Comparison of ENCODE assay signal across 21 cellular contexts in genomic region chr5:30994170-30994569, GRCh38.
"Had no signal": no experiment of that assay in that cellular context is flagged by ENCODE, and none has a peak within 500 bp of the region (broad histone marks: within the 10 kb centered on the region; RNA-seq: fewer than 3 reads in every experiment).

No MANE protein-coding gene starts in this region.

- H3K4me3 Mint-ChIP-seq: memory B cell; natural killer cell treated with Interleukin-12 subunit alpha and Interleukin-12 subunit beta and Interleukin-15 and Interleukin-18, amount 100 ng/mL, for 72 hours had no signal

- H3K36me3 Mint-ChIP-seq: memory B cell; natural killer cell treated with Interleukin-12 subunit alpha and Interleukin-12 subunit beta and Interleukin-15 and Interleukin-18, amount 100 ng/mL, for 72 hours had no signal

- H3K4me1 ChIP-seq: heart left ventricle, left ventricle myocardium inferior, lower lobe of right lung, right atrium auricular region, tibial artery, upper lobe of left lung, uterus had no signal

- H3K27ac Mint-ChIP-seq: memory B cell; natural killer cell treated with Interleukin-12 subunit alpha and Interleukin-12 subunit beta and Interleukin-15 and Interleukin-18, amount 100 ng/mL, for 72 hours had no signal

- H3K4me1 Mint-ChIP-seq: memory B cell had no signal

- DNase-seq: effector CD4-positive, alpha-beta T cell; heart left ventricle; hippocampal formation; kidney; left cardiac atrium; left ventricle myocardium inferior; lower lobe of right lung; midbrain; posterior cingulate gyrus; small intestine; stimulated activated CD4-positive, alpha-beta T cell treated with anti-CD3 and anti-CD28 coated beads, Interleukin-2, amount 100 ng/mL, for 48 hours; stimulated activated naive CD4-positive, alpha-beta T cell treated with Interleukin-2 at 50 U/mL for 16 hours; tibial artery; upper lobe of left lung; uterus had no signal

- H3K27me3 ChIP-seq: heart left ventricle, neutrophil, right atrium auricular region, tibial artery, upper lobe of left lung, uterus had no signal

- H3K27me3 Mint-ChIP-seq: memory B cell; natural killer cell treated with Interleukin-12 subunit alpha and Interleukin-12 subunit beta and Interleukin-15 and Interleukin-18, amount 100 ng/mL, for 72 hours had no signal

- ATAC-seq: esophagus mucosa; heart left ventricle; left cardiac atrium; lower lobe of right lung; natural killer cell treated with Interleukin-12 subunit alpha and Interleukin-12 subunit beta and Interleukin-15 and Interleukin-18, amount 100 ng/mL, for 72 hours had no signal

- H3K9me3 ChIP-seq: heart left ventricle, lower lobe of right lung, neutrophil, right atrium auricular region, tibial artery, upper lobe of left lung, uterus had no signal

- H3K27ac ChIP-seq: coronary artery, heart left ventricle, left ventricle myocardium inferior, lower lobe of right lung, neutrophil, right atrium auricular region, tibial artery, upper lobe of left lung, uterus had no signal

- H3K36me3 ChIP-seq: heart left ventricle, left ventricle myocardium inferior, lower lobe of right lung, neutrophil, right atrium auricular region, tibial artery, upper lobe of left lung, uterus had no signal

- H3K4me3 ChIP-seq: coronary artery, heart left ventricle, left ventricle myocardium inferior, lower lobe of right lung, right atrium auricular region, tibial artery, upper lobe of left lung, uterus had no signal
